ENCODE assay signal across 1 cellular context in genomic region chr9:113350937-113351336, GRCh38.
TF ChIP-seq lines count a peak whose summit lies in the region.

No MANE protein-coding gene starts in this region.

TF ChIP-seq in K562, 482 proteins besides CTCF, POLR2A, EP300 and RAD21:
- TF ChIP-seq ZNF316 (IDR thresholded peaks at IDR 0.05) (peak; percentile 32; the same call in 1 of the 2 replicates), C11orf30 (IDR thresholded peaks at IDR 0.05; ENCODE audit: low read depth) (no peak), SPI1 (IDR thresholded peaks at IDR 0.05; ENCODE audit: borderline replicate concordance, low read depth, low read length) (peak; percentile 64; the same call in 1 of the 2 replicates)
